Comparison of ENCODE assay signal across 13 cellular contexts in the genomic region with DNA sequence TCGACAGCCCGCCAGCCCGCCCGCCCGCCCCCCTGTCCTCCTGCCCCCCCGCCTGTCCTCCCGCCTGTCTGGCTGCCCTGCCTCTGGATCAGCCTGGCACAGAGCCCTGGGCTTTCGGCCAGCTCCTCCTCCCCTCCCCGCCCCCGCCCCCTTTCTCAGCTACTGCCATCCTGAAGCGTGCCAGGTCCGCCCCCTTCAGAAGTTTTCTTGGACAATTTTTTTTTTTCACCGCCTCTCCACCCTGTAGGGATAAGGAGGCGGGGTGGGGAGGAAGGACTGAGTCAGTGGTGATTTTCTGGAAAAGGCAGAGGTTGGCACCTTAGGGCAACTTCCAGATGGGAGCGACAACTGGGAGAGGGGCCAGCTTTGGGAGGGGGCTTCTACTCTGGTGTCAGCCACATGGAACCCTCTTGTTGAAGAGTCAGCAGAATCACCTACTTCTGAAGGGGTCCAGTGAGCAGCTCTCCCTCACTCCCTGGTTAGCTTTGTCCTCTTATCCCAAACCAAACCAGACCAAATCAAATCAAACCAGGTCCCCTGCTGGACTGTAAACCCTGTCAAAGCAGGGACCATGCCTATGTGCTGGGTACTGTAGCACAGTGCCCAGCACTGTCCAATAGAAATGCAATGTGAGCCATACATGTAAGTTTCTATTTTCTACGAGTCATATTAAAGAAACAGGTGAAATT. TPM values are rescaled to one million over a fixed set of nuclear protein-coding genes. Genes with fewer than 3 reads are reported as not detected.
DNase-seq lines count a peak whose midpoint lies in the region; ATAC-seq, FAIRE-seq and TF ChIP-seq lines count a peak whose summit lies in the region.
"Had no signal": no experiment of that assay in that cellular context is flagged by ENCODE, and none has a peak within 500 bp of the region (broad histone marks: within the 10 kb centered on the region; RNA-seq: fewer than 3 reads in every experiment).

No MANE protein-coding gene starts in this region.

- no peak overlapping the region for H3K18ac ChIP-seq in mesendoderm (ENCODE audit: low read length)

- no peak overlapping the region for H3K4me3 ChIP-seq in keratinocyte (ENCODE audit: control insufficient read depth in 2 of 3, extremely low read depth in 1 of 3, insufficient read depth in 2 of 3, low read depth in 1 of 3, low read length in 3 of 3)
- no peak overlapping the region for H3K4me3 ChIP-seq in aorta (ENCODE audit: low read length in 2 of 2)
- H3K4me3 ChIP-seq in mesendoderm (ENCODE audit: low read length) = no peak overlapping the region
- H3K4me3 ChIP-seq: psoas muscle had no signal

- H3K23ac ChIP-seq in mesendoderm (ENCODE audit: low read length) = no peak overlapping the region

- H3K4me2 ChIP-seq in keratinocyte (ENCODE audit: control insufficient read depth, extremely low read depth, insufficient read depth, low read depth, low read length) (peak overlapping the region; percentile 32), mesendoderm (ENCODE audit: low read length) (no peak overlapping the region)

- dilution Hi-C loops in keratinocyte (cut with MboI; ENCODE audit: extremely low pct_ligation_motif_present, low sequenced_read_pairs) = no loop called here

- H2BK120ac ChIP-seq in mesendoderm (ENCODE audit: low read depth, low read length) = no peak overlapping the region

- H4K5ac ChIP-seq in mesendoderm (ENCODE audit: low read length) = no peak overlapping the region

- peaks cover 4% of the 10 kb centered on the region for H3K4me1 ChIP-seq in keratinocyte (ENCODE audit: control insufficient read depth, extremely low read depth, insufficient read depth, low read length)
- H3K4me1 ChIP-seq in aorta (ENCODE audit: control insufficient read depth in 1 of 2, insufficient read depth in 2 of 2, low read length in 2 of 2) = no peaks in the 10 kb centered on the region
- H3K4me1 ChIP-seq in mesendoderm (ENCODE audit: control insufficient read depth, low read depth, low read length) = peaks cover 39% of the 10 kb centered on the region
- H3K4me1 ChIP-seq: psoas muscle had no signal

- no peaks in the 10 kb centered on the region for H4K20me1 ChIP-seq in keratinocyte (ENCODE audit: control insufficient read depth, extremely low read depth, insufficient read depth, low read length)

- 6 to 7% methylated on average over 16 of the region's 16 CpGs for WGBS in aorta, 2 donors
- no CpG with 5 or more reads among the region's 16 CpGs for WGBS in mesendoderm (ENCODE audit: extremely low coverage, insufficient coverage, low lambda C conversion rate)

- H3K27ac ChIP-seq in keratinocyte (ENCODE audit: control insufficient read depth, insufficient read depth, low read length) = no peak overlapping the region
- H3K27ac ChIP-seq in aorta (ENCODE audit: low read depth in 1 of 2, low read length in 2 of 2) = no peak overlapping the region
- no peak overlapping the region for H3K27ac ChIP-seq in mesendoderm (ENCODE audit: low read depth, low read length)
- H3K27ac ChIP-seq: C4-2B, psoas muscle had no signal

- peaks cover 42% of the 10 kb centered on the region for H3K27me3 Mint-ChIP-seq in activated CD8-positive, alpha-beta memory T cell treated with anti-CD3 and anti-CD28 coated beads, Interleukin-2, amount 10 ng/mL, durations not matched to agents 7 days and 5 days

- no peaks in the 10 kb centered on the region for H3K4me1 Mint-ChIP-seq in activated CD8-positive, alpha-beta memory T cell treated with anti-CD3 and anti-CD28 coated beads, Interleukin-2, amount 10 ng/mL, durations not matched to agents 7 days and 5 days

- H3K9ac ChIP-seq in keratinocyte (ENCODE audit: control insufficient read depth, extremely low read depth, insufficient read depth, low read length) (no peak overlapping the region), mesendoderm (ENCODE audit: low read length) (no peak overlapping the region)

- no peaks in the 10 kb centered on the region for H3K9me3 ChIP-seq in keratinocyte (ENCODE audit: control insufficient read depth, low read depth, low read length)
- H3K9me3 ChIP-seq in aorta (ENCODE audit: control insufficient read depth, low read length) = no peaks in the 10 kb centered on the region
- H3K9me3 ChIP-seq: psoas muscle had no signal

- H3K9me1 ChIP-seq in keratinocyte (ENCODE audit: control insufficient read depth, extremely low read depth, insufficient read depth, low read length) = no peaks in the 10 kb centered on the region

- no peak overlapping the region for H3K56ac ChIP-seq in mesendoderm (ENCODE audit: low read length)

- no peak overlapping the region for H3K4ac ChIP-seq in mesendoderm (ENCODE audit: low read depth, low read length)

- intact Hi-C loops in Right ventricle myocardium inferior (cut with DNase I) (no loop called here), left ventricle myocardium superior (cut with micrococcal nuclease) (no loop called here), aorta (cut with DNase I) (loop anchor here in 1 of 2 donors (5.0 kb wide), 1 partner anchor 125 kb away; a partner anchor contains a TSS)

- no peak for ATAC-seq in Right ventricle myocardium inferior
- ATAC-seq in left ventricle myocardium superior = no peak
- no peak for ATAC-seq in activated CD8-positive, alpha-beta memory T cell treated with anti-CD3 and anti-CD28 coated beads, Interleukin-2, amount 10 ng/mL, durations not matched to agents 7 days and 5 days
- ATAC-seq in aorta (ENCODE audit: low FRiP score) = no peak
- ATAC-seq: psoas muscle had no signal

- H4K8ac ChIP-seq in mesendoderm (ENCODE audit: low read depth, low read length) = no peak overlapping the region

- H3K36me3 Mint-ChIP-seq in activated CD8-positive, alpha-beta memory T cell treated with anti-CD3 and anti-CD28 coated beads, Interleukin-2, amount 10 ng/mL, durations not matched to agents 7 days and 5 days = no peaks in the 10 kb centered on the region

- H2AK5ac ChIP-seq in mesendoderm (ENCODE audit: low read length) = no peak overlapping the region

- H3K27me3 ChIP-seq in keratinocyte (ENCODE audit: control insufficient read depth, extremely low read depth, insufficient read depth, low read length) (peaks cover 50% of the 10 kb centered on the region), aorta (ENCODE audit: control insufficient read depth in 1 of 2, insufficient read depth in 2 of 2, low read length in 1 of 2) (no peaks in the 10 kb centered on the region), mesendoderm (ENCODE audit: insufficient read depth, low read length, poor library complexity) (no peaks in the 10 kb centered on the region)

- H3K27ac Mint-ChIP-seq in activated CD8-positive, alpha-beta memory T cell treated with anti-CD3 and anti-CD28 coated beads, Interleukin-2, amount 10 ng/mL, durations not matched to agents 7 days and 5 days = no peak overlapping the region
- H3K27ac Mint-ChIP-seq: activated T-helper 1 cell treated with anti-CD3 and anti-CD28 coated beads, Interleukin-12 subunit alpha, Interleukin-12 subunit beta, Interleukin-2, Interleukin-4 antibody, amounts not matched to agents 30 ng/mL and 10 ng/mL and 1 ng/mL, durations not matched to agents 14 hours and 24 hours and 36 hours had no signal

- no peak for FAIRE-seq in keratinocyte (lab: Jason Lieb, UNC)

- no peaks in the 10 kb centered on the region for H3K9me3 Mint-ChIP-seq in activated CD8-positive, alpha-beta memory T cell treated with anti-CD3 and anti-CD28 coated beads, Interleukin-2, amount 10 ng/mL, durations not matched to agents 7 days and 5 days (ENCODE audit: low read depth)
- H3K9me3 Mint-ChIP-seq: activated T-helper 1 cell treated with anti-CD3 and anti-CD28 coated beads, Interleukin-12 subunit alpha, Interleukin-12 subunit beta, Interleukin-2, Interleukin-4 antibody, amounts not matched to agents 30 ng/mL and 10 ng/mL and 1 ng/mL, durations not matched to agents 14 hours and 24 hours and 36 hours had no signal

- H3K36me3 ChIP-seq in keratinocyte (ENCODE audit: control insufficient read depth in 2 of 2, extremely low read depth in 1 of 2, insufficient read depth in 2 of 2, low read length in 2 of 2) = no peaks in the 10 kb centered on the region
- no peaks in the 10 kb centered on the region for H3K36me3 ChIP-seq in aorta (ENCODE audit: control insufficient read depth in 1 of 2, insufficient read depth in 2 of 2, low read length in 1 of 2)
- no peaks in the 10 kb centered on the region for H3K36me3 ChIP-seq in mesendoderm (ENCODE audit: control insufficient read depth, insufficient read depth, low read length)

- H2BK5ac ChIP-seq in mesendoderm (ENCODE audit: low read length) = no peak overlapping the region

- H3K79me2 ChIP-seq in keratinocyte (ENCODE audit: control insufficient read depth, insufficient read depth, low read length) (no peaks in the 10 kb centered on the region), mesendoderm (ENCODE audit: control insufficient read depth, insufficient read depth, low read length) (peaks cover 77% of the 10 kb centered on the region)

- H3K4me3 Mint-ChIP-seq in activated CD8-positive, alpha-beta memory T cell treated with anti-CD3 and anti-CD28 coated beads, Interleukin-2, amount 10 ng/mL, durations not matched to agents 7 days and 5 days = no peak overlapping the region
- H3K4me3 Mint-ChIP-seq: activated T-helper 1 cell treated with anti-CD3 and anti-CD28 coated beads, Interleukin-12 subunit alpha, Interleukin-12 subunit beta, Interleukin-2, Interleukin-4 antibody, amounts not matched to agents 30 ng/mL and 10 ng/mL and 1 ng/mL, durations not matched to agents 14 hours and 24 hours and 36 hours had no signal

- H3K79me1 ChIP-seq in mesendoderm (ENCODE audit: low read length) = peaks cover 9% of the 10 kb centered on the region

- CTCF ChIA-PET in activated CD8-positive, alpha-beta memory T cell treated with anti-CD3 and anti-CD28 coated beads, Interleukin-2, amount 10 ng/mL, durations not matched to agents 7 days and 5 days (lab: Charles Lee) = no interaction called here

- no peak overlapping the region for H2AFZ ChIP-seq in keratinocyte (ENCODE audit: control insufficient read depth, low read length)

- TF ChIP-seq CTCF in keratinocyte (optimal IDR thresholded peaks at IDR 0.05 in 1 of 3, IDR thresholded peaks at IDR 0.05 in 1 of 3, conservative IDR thresholded peaks at IDR 0.05 in 1 of 3; ENCODE audit: extremely low read depth in 1 of 3, insufficient read depth in 2 of 3, low read length in 3 of 3) = no peak

- DNase-seq in Right ventricle myocardium inferior (ENCODE audit: missing footprints) (peak; percentile 60), left ventricle myocardium superior (no peak), keratinocyte (ENCODE audit: low read depth, low spot score) (peak; percentile 13), aorta (peak; percentile 71 to 87), GM19240 (ENCODE audit: insufficient read length, low spot score) (no peak), DMS53 treated with DMSO at 0.1 percent for 48 hours (lab: John Stamatoyannopoulos, UW; ENCODE audit: unreplicated experiment) (no peak), mesendoderm (no peak)
- peak; percentile 18 for DNase-seq in activated CD8-positive, alpha-beta memory T cell treated with anti-CD3 and anti-CD28 coated beads, Interleukin-2, amount 10 ng/mL, durations not matched to agents 7 days and 5 days
- DNase-seq: psoas muscle, SIG-M5 had no signal

- H2BK15ac ChIP-seq in mesendoderm (replicated peaks; ENCODE audit: low read depth) = no peak overlapping the region

RNA-seq across cellular contexts. Expression of a gene that starts 19.7 kb away (rescaled TPM):
- total RNA-seq in Right ventricle myocardium inferior (not detected), left ventricle myocardium superior (not detected), aorta (under 1 TPM in 1 of 2 donors, not detected in 1; 0.29 TPM)
- total RNA-seq in activated CD8-positive, alpha-beta memory T cell treated with anti-CD3 and anti-CD28 coated beads, Interleukin-2, amount 10 ng/mL, durations not matched to agents 7 days and 5 days = not detected
- polyA plus RNA-seq in keratinocyte (under 0.01 TPM in 1 of 3 replicates, not detected in the others), aorta (under 1 TPM in 1 of 2 donors, not detected in 1; 0.13 TPM)
- not detected for polyA plus RNA-seq in keratinocyte (2011; ENCODE audit: low read depth)
- polyA plus RNA-seq in keratinocyte (2011; cell fraction: cytosol; rRNA removed) = not detected in 2 replicates
- 0.04 TPM in 1 of 2 replicates, not detected in the other for polyA plus RNA-seq in keratinocyte (2011; cell fraction: nucleus; rRNA removed)
- not detected in 2 replicates for polyA plus RNA-seq in keratinocyte (2012; ENCODE audit: low replicate concordance)
- polyA minus RNA-seq in keratinocyte = 0.03 TPM in 1 of 3 replicates, not detected in the others
- polyA minus RNA-seq in keratinocyte (2011; cell fraction: cytosol; rRNA and poly(A)+ RNA removed) = not detected
- polyA minus RNA-seq in keratinocyte (2011; cell fraction: nucleus; rRNA and poly(A)+ RNA removed) = 0.08 TPM in 1 of 2 replicates, not detected in the other
- polyA plus RNA-seq in mesendoderm (2013, experiment 1 of 2) = 132 TPM
- 142 TPM for polyA plus RNA-seq in mesendoderm (2013, experiment 2 of 2)
- total RNA-seq: activated T-helper 1 cell treated with anti-CD3 and anti-CD28 coated beads, Interleukin-12 subunit alpha, Interleukin-12 subunit beta, Interleukin-2, Interleukin-4 antibody, amounts not matched to agents 30 ng/mL and 10 ng/mL and 1 ng/mL, durations not matched to agents 14 hours and 24 hours and 36 hours; psoas muscle had no signal
- polyA plus RNA-seq: psoas muscle had no signal

RNA-seq across cellular contexts. Expression of a gene that starts 48.5 kb away (rescaled TPM):
- total RNA-seq in Right ventricle myocardium inferior = not detected
- not detected for total RNA-seq in left ventricle myocardium superior
- not detected for total RNA-seq in activated CD8-positive, alpha-beta memory T cell treated with anti-CD3 and anti-CD28 coated beads, Interleukin-2, amount 10 ng/mL, durations not matched to agents 7 days and 5 days
- polyA plus RNA-seq in keratinocyte = not detected in 3 replicates
- polyA plus RNA-seq in keratinocyte (2011; ENCODE audit: low read depth) = not detected
- not detected in 2 replicates for polyA plus RNA-seq in keratinocyte (2011; cell fraction: cytosol; rRNA removed)
- not detected in 2 replicates for polyA plus RNA-seq in keratinocyte (2011; cell fraction: nucleus; rRNA removed)
- not detected in 2 replicates for polyA plus RNA-seq in keratinocyte (2012; ENCODE audit: low replicate concordance)
- not detected in 3 replicates for polyA minus RNA-seq in keratinocyte
- polyA minus RNA-seq in keratinocyte (2011; cell fraction: cytosol; rRNA and poly(A)+ RNA removed) = not detected
- polyA minus RNA-seq in keratinocyte (2011; cell fraction: nucleus; rRNA and poly(A)+ RNA removed) = not detected in 2 replicates
- total RNA-seq in aorta = not detected
- 1 to 10 TPM in 1 of 2 donors, not detected in 1; 3.3 TPM for polyA plus RNA-seq in aorta
- polyA plus RNA-seq in mesendoderm (2013, experiment 1 of 2) = 0.20 TPM
- 0.35 TPM for polyA plus RNA-seq in mesendoderm (2013, experiment 2 of 2)
- total RNA-seq: activated T-helper 1 cell treated with anti-CD3 and anti-CD28 coated beads, Interleukin-12 subunit alpha, Interleukin-12 subunit beta, Interleukin-2, Interleukin-4 antibody, amounts not matched to agents 30 ng/mL and 10 ng/mL and 1 ng/mL, durations not matched to agents 14 hours and 24 hours and 36 hours; glomerular endothelial cell; psoas muscle had no signal
- polyA plus RNA-seq: psoas muscle had no signal

Comparison
In these comparisons a context has a peak if more than half of its experiments do, and no peak if none do; other contexts are left out.
1. DNase-seq: peak in Right ventricle myocardium inferior (single experiment), activated CD8-positive, alpha-beta memory T cell treated with anti-CD3 and anti-CD28 coated beads, Interleukin-2, amount 10 ng/mL, durations not matched to agents 7 days and 5 days (single experiment), keratinocyte (single experiment) and aorta (2 of 2); none in left ventricle myocardium superior (single experiment), GM19240 (single experiment), DMS53 treated with DMSO at 0.1 percent for 48 hours (single experiment) and mesendoderm (single experiment).